ENCODE assay signal across 21 cellular contexts in genomic region chr10:26735435-26735834, GRCh38. TPM values are rescaled to one million over a fixed set of nuclear protein-coding genes. Genes with fewer than 3 reads are reported as not detected.
A peak's percentile ranks its signal among the peaks of the same experiment; 100 is the strongest.
DNase-seq lines count a peak whose midpoint lies in the region; ATAC-seq and TF ChIP-seq lines count a peak whose summit lies in the region.
"Had no signal": no experiment of that assay in that cellular context is flagged by ENCODE, and none has a peak within 500 bp of the region (broad histone marks: within the 10 kb centered on the region; RNA-seq: fewer than 3 reads in every experiment).

No MANE protein-coding gene starts in this region.

- H4K20me1 ChIP-seq in OCI-LY3 (ENCODE audit: insufficient read depth, low read length) = no peaks in the 10 kb centered on the region

- no peak overlapping the region for H2AFZ ChIP-seq in OCI-LY3 (ENCODE audit: low read depth, low read length)

- peaks cover 87% of the 10 kb centered on the region for H3K4me1 ChIP-seq in OCI-LY3 (ENCODE audit: low read length)
- H3K4me1 ChIP-seq in breast epithelium = no peaks in the 10 kb centered on the region

- no peak for DNase-seq in activated naive CD4-positive, alpha-beta T cell treated with anti-CD3 and anti-CD28 coated beads, Interleukin-2, amount 50 U/mL, for 16 hours
- no peak for DNase-seq in breast epithelium (ENCODE audit: low spot score in 2 of 2)
- no peak for DNase-seq in stimulated activated effector memory CD8-positive, alpha-beta T cell treated with anti-CD3 and anti-CD28 coated beads, Interleukin-12 subunit alpha, Interleukin-12 subunit beta, amount 100 ng/mL, for 72 hours (ENCODE audit: low spot score in 2 of 2)
- no peak for DNase-seq in AG20443 (ENCODE audit: low spot score)
- DNase-seq in H7 = no peak
- no peak for DNase-seq in GM19240 (ENCODE audit: insufficient read length, low spot score)
- DNase-seq: C1 segment of cervical spinal cord, foreskin fibroblast, H9, heart right ventricle, Kasumi-1, NCI-H1048, NCI-H187, NCI-H526 treated with DMSO at 0.1 percent for 48 hours, occipital lobe had no signal

- ATAC-seq in stimulated activated effector memory CD8-positive, alpha-beta T cell treated with anti-CD3 and anti-CD28 coated beads, Interleukin-12 subunit alpha, Interleukin-12 subunit beta, amount 100 ng/mL, for 72 hours = no peak
- ATAC-seq: heart right ventricle had no signal

- no peak overlapping the region for H3K4me3 Mint-ChIP-seq in activated naive CD4-positive, alpha-beta T cell treated with anti-CD3 and anti-CD28 coated beads, Interleukin-2, amount 50 U/mL, for 24 hours
- no peak overlapping the region for H3K4me3 Mint-ChIP-seq in stimulated activated effector memory CD8-positive, alpha-beta T cell treated with anti-CD3 and anti-CD28 coated beads, Interleukin-12 subunit alpha, Interleukin-12 subunit beta, amount 100 ng/mL, for 72 hours
- H3K4me3 Mint-ChIP-seq: activated naive CD8-positive, alpha-beta T cell; H9 had no signal

- H3K27me3 ChIP-seq in OCI-LY3 (ENCODE audit: low read depth, low read length) (no peaks in the 10 kb centered on the region), breast epithelium (no peaks in the 10 kb centered on the region), H7 (ENCODE audit: control insufficient read depth, insufficient read depth, low read length) (no peaks in the 10 kb centered on the region)
- H3K27me3 ChIP-seq: heart right ventricle had no signal

- H3K9me3 Mint-ChIP-seq in activated naive CD4-positive, alpha-beta T cell treated with anti-CD3 and anti-CD28 coated beads, Interleukin-2, amount 50 U/mL, for 24 hours = no peaks in the 10 kb centered on the region
- no peaks in the 10 kb centered on the region for H3K9me3 Mint-ChIP-seq in stimulated activated effector memory CD8-positive, alpha-beta T cell treated with anti-CD3 and anti-CD28 coated beads, Interleukin-12 subunit alpha, Interleukin-12 subunit beta, amount 100 ng/mL, for 72 hours
- H3K9me3 Mint-ChIP-seq: H9 had no signal

- H3K4me3 ChIP-seq in OCI-LY3 (ENCODE audit: low read length) = no peak overlapping the region
- no peak overlapping the region for H3K4me3 ChIP-seq in breast epithelium
- no peak overlapping the region for H3K4me3 ChIP-seq in H7 (ENCODE audit: insufficient read depth, low read depth, low read length)
- H3K4me3 ChIP-seq: heart right ventricle, SK-N-MC, skin epidermis, thoracic aorta had no signal

- peak overlapping the region; percentile 3 for H3K27ac Mint-ChIP-seq in activated naive CD4-positive, alpha-beta T cell treated with anti-CD3 and anti-CD28 coated beads, Interleukin-2, amount 50 U/mL, for 24 hours
- peak overlapping the region; percentile 99 for H3K27ac Mint-ChIP-seq in stimulated activated effector memory CD8-positive, alpha-beta T cell treated with anti-CD3 and anti-CD28 coated beads, Interleukin-12 subunit alpha, Interleukin-12 subunit beta, amount 100 ng/mL, for 72 hours

- H3K36me3 Mint-ChIP-seq in activated naive CD4-positive, alpha-beta T cell treated with anti-CD3 and anti-CD28 coated beads, Interleukin-2, amount 50 U/mL, for 24 hours = peaks cover 9% of the 10 kb centered on the region
- peaks cover 92% of the 10 kb centered on the region for H3K36me3 Mint-ChIP-seq in stimulated activated effector memory CD8-positive, alpha-beta T cell treated with anti-CD3 and anti-CD28 coated beads, Interleukin-12 subunit alpha, Interleukin-12 subunit beta, amount 100 ng/mL, for 72 hours

- peaks cover 26% of the 10 kb centered on the region for H3K36me3 ChIP-seq in OCI-LY3 (replicated peaks; ENCODE audit: low read depth, low read length)
- no peaks in the 10 kb centered on the region for H3K36me3 ChIP-seq in breast epithelium
- peaks cover 26% of the 10 kb centered on the region for H3K36me3 ChIP-seq in H7 (replicated peaks; ENCODE audit: control insufficient read depth, insufficient read depth, low read length)
- H3K36me3 ChIP-seq: thoracic aorta had no signal

- H3K4me1 Mint-ChIP-seq in activated naive CD4-positive, alpha-beta T cell treated with anti-CD3 and anti-CD28 coated beads, Interleukin-2, amount 50 U/mL, for 24 hours = peaks cover 8% of the 10 kb centered on the region
- peaks cover 37% of the 10 kb centered on the region for H3K4me1 Mint-ChIP-seq in stimulated activated effector memory CD8-positive, alpha-beta T cell treated with anti-CD3 and anti-CD28 coated beads, Interleukin-12 subunit alpha, Interleukin-12 subunit beta, amount 100 ng/mL, for 72 hours

- intact Hi-C loops in breast epithelium (cut with DNase I; ENCODE audit: low total_unique reads) = no loop called here

- no peak for TF ChIP-seq POLR2A in breast epithelium (IDR thresholded peaks at IDR 0.05)

- peak overlapping the region; percentile 99 for H3K27ac ChIP-seq in OCI-LY3 (ENCODE audit: low read length)
- H3K27ac ChIP-seq in breast epithelium = peak overlapping the region; percentile 72 to 80
- H3K27ac ChIP-seq: heart right ventricle, SK-N-MC, thoracic aorta had no signal

- H3K79me2 ChIP-seq in OCI-LY3 (ENCODE audit: low read length) = peaks cover 23% of the 10 kb centered on the region

- H3K27me3 Mint-ChIP-seq in activated naive CD4-positive, alpha-beta T cell treated with anti-CD3 and anti-CD28 coated beads, Interleukin-2, amount 50 U/mL, for 24 hours = no peaks in the 10 kb centered on the region
- H3K27me3 Mint-ChIP-seq: activated naive CD8-positive, alpha-beta T cell had no signal

- TF ChIP-seq CTCF in OCI-LY3 (IDR thresholded peaks at IDR 0.05; ENCODE audit: low read depth, low read length) = no peak
- no peak for TF ChIP-seq CTCF in breast epithelium (IDR thresholded peaks at IDR 0.05)

- H3K9me3 ChIP-seq in OCI-LY3 (ENCODE audit: insufficient read depth, low read length) = no peaks in the 10 kb centered on the region
- H3K9me3 ChIP-seq in breast epithelium = no peaks in the 10 kb centered on the region
- H3K9me3 ChIP-seq: heart right ventricle, thoracic aorta had no signal

- H3K4me2 ChIP-seq in OCI-LY3 (ENCODE audit: low read length) = no peak overlapping the region

- peak overlapping the region; percentile 83; the same call in 1 of the 2 replicates for H3K9ac ChIP-seq in OCI-LY3 (ENCODE audit: low read length)

RNA-seq across cellular contexts. Expression of gene PDSS1, which starts 37.9 kb away (rescaled TPM):
- total RNA-seq in breast epithelium = 1 to 10 TPM; 2.7 to 8.2 (median 7.8) TPM
- 17.4 and 18.1 TPM in 2 replicates for total RNA-seq in H7 (2014; rRNA removed; shearing (Covaris generic))
